In the genomic region with DNA sequence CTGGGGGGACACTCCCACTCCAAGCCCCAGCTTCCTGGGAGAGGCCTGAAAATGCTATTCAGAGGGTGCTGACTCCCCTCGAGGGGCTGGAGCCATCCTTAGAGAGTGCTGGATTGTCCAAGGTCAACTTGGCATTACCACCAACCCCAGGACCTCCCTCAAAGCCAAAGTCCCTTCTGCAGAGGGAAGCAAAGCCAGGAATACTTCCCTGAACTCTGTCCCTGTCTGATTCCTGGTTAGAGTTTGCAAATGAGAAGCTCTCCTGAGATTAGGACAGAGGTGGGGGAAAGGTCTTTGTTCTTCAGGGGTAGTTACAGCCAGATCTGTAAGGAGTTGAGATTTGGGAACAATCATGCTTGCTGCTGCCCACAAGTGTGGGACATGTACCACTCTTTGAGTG, we compare ENCODE assay signal across 25 cellular contexts. TPM values are rescaled to one million over a fixed set of nuclear protein-coding genes. Genes with fewer than 3 reads are reported as not detected.
"Had no signal": no experiment of that assay in that cellular context is flagged by ENCODE, and none has a peak within 500 bp of the region (broad histone marks: within the 10 kb centered on the region; RNA-seq: fewer than 3 reads in every experiment).

No MANE protein-coding gene starts in this region.

- H3K27ac Mint-ChIP-seq: dendritic cell treated with granulocyte-macrophage colony-stimulating factor and Interleukin-4, amounts not matched to agents 40 ng/mL and 50 ng/mL, for 4 days; effector memory CD8-positive, alpha-beta T cell; immature natural killer cell; mesothelial cell of epicardium had no signal

- H3K9me3 ChIP-seq: colonic mucosa, esophagus muscularis mucosa, lower lobe of right lung, mucosa of descending colon had no signal

- ATAC-seq: effector memory CD8-positive, alpha-beta T cell; foreskin keratinocyte; gastroesophageal sphincter; heart left ventricle; left colon; left lung; left ventricle myocardium superior; lower lobe of right lung; mucosa of descending colon had no signal

- H2AFZ ChIP-seq: hepatocyte had no signal

- DNase-seq: colonic mucosa; cortex of kidney; effector CD8-positive, alpha-beta T cell; effector memory CD8-positive, alpha-beta T cell; foreskin keratinocyte; heart left ventricle; hypothalamus; immature natural killer cell; islet precursor cell; kidney; kidney glomerular epithelial cell; left colon; left lung; left ventricle myocardium superior; lower lobe of right lung; mesenchymal stem cell; mucosa of descending colon had no signal

- H3K36me3 Mint-ChIP-seq: mesothelial cell of epicardium had no signal

- H3K4me3 ChIP-seq: colonic mucosa, esophagus muscularis mucosa, gastroesophageal sphincter, heart left ventricle, hepatocyte, left lung, lower lobe of right lung, mucosa of descending colon had no signal

- H3K4me2 ChIP-seq: hepatocyte had no signal

- H3K4me1 ChIP-seq: colonic mucosa, foreskin keratinocyte, left lung had no signal

- H3K27me3 Mint-ChIP-seq: dendritic cell treated with granulocyte-macrophage colony-stimulating factor and Interleukin-4, amounts not matched to agents 40 ng/mL and 50 ng/mL, for 4 days had no signal

- H3K27me3 ChIP-seq: colonic mucosa, esophagus muscularis mucosa, gastroesophageal sphincter, heart left ventricle, hepatocyte, left lung had no signal

- H3K79me2 ChIP-seq: hepatocyte had no signal

- FAIRE-seq: endothelial cell of umbilical vein, frontal cortex, kidney had no signal

- H3K4me1 Mint-ChIP-seq: immature natural killer cell, mesothelial cell of epicardium had no signal

- H3K27ac ChIP-seq: colonic mucosa, esophagus muscularis mucosa, foreskin keratinocyte, gastroesophageal sphincter, heart left ventricle, hepatocyte, left lung, lower lobe of right lung had no signal

- H3K36me3 ChIP-seq: colonic mucosa, esophagus muscularis mucosa, gastroesophageal sphincter, heart left ventricle, left lung, lower lobe of right lung had no signal

- H3K4me3 Mint-ChIP-seq: dendritic cell treated with granulocyte-macrophage colony-stimulating factor and Interleukin-4, amounts not matched to agents 40 ng/mL and 50 ng/mL, for 4 days; effector memory CD8-positive, alpha-beta T cell; immature natural killer cell; mesothelial cell of epicardium had no signal

RNA-seq across cellular contexts. Expression of a gene that starts 45.3 kb away (rescaled TPM):
- total RNA-seq: fibroblast of villous mesenchyme had no signal
